Comparison of ENCODE assay signal across 1 cellular context in genomic region chr3:185715091-185715490, GRCh38.
TF ChIP-seq lines count a peak whose summit lies in the region.

No MANE protein-coding gene starts in this region.

TF ChIP-seq in endothelial cell of umbilical vein, 7 proteins besides CTCF, POLR2A, EP300 and RAD21:
- TF ChIP-seq POLR2AphosphoS5 (IDR thresholded peaks at IDR 0.05; ENCODE audit: insufficient read depth, low read depth, low read length) (no peak), FOS (IDR thresholded peaks at IDR 0.05; ENCODE audit: borderline replicate concordance, insufficient read depth, low read length) (peak; percentile 7)
